Comparison of ENCODE assay signal across 9 cellular contexts in the genomic region with DNA sequence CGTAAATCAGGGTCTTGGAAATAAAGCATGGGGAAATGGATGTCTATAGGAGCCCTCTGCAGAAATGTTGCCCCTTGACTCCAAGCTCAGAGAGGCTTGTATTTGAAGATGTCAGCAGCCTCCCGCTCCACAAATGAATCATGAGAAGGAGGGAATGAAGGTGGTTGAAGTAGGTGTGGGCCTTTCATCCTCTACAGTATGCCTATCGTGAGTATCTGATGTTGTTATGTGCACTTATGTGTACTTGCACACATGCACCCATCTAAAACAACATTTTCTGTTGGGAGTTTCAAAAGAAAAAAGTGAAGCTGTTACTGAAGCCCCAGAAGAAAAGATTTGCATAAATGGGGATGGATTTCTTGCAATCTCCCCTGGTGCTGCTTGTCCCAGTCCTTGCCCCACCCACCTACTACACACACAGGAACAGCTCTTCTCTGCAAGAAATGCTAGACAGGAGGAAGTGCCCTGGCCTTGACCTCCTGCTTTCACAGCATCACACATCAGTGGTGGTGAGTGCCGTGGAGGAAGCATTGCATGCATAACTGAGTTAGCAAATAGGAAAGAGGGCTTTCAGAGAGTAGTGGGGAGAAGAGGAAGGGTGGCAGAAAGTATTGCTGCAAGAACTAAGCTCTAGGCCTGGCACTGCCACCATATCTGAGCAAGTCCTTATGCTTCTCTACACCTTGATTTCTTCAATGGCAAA.
DNase-seq lines count a peak whose midpoint lies in the region; ATAC-seq lines count a peak whose summit lies in the region.
"Had no signal": no experiment of that assay in that cellular context is flagged by ENCODE, and none has a peak within 500 bp of the region (broad histone marks: within the 10 kb centered on the region; RNA-seq: fewer than 3 reads in every experiment).

No MANE protein-coding gene starts in this region.

- intact Hi-C loops in CD4-positive, alpha-beta memory T cell (cut with micrococcal nuclease) = no loop called here
- intact Hi-C loops in left cardiac atrium (cut with DNase I) = loop anchor here in 1 of 2 donors (5.0 kb wide), 1 partner anchor 39 kb away; no protein-coding TSS in a partner anchor

- no peaks in the 10 kb centered on the region for H3K36me3 Mint-ChIP-seq in CD4-positive, alpha-beta memory T cell
- peaks cover 38% of the 10 kb centered on the region for H3K36me3 Mint-ChIP-seq in activated CD4-positive, alpha-beta T cell treated with anti-CD3 and anti-CD28 coated beads, Interleukin-2, amount 10 ng/mL, durations not matched to agents 7 days and 5 days (ENCODE audit: low read depth)

- H3K4me1 Mint-ChIP-seq in CD4-positive, alpha-beta memory T cell = peaks cover 39 to 66% (median 54%) of the 10 kb centered on the region in 4 donors
- H3K4me1 Mint-ChIP-seq in activated CD4-positive, alpha-beta T cell treated with anti-CD3 and anti-CD28 coated beads, Interleukin-2, amount 10 ng/mL, durations not matched to agents 7 days and 5 days = peaks cover 66% of the 10 kb centered on the region
- peaks cover 47% of the 10 kb centered on the region for H3K4me1 Mint-ChIP-seq in stimulated activated naive CD8-positive, alpha-beta T cell treated with anti-CD3 and anti-CD28 coated beads, Interleukin-15, amount 100 ng/mL, for 72 hours

- H3K4me3 Mint-ChIP-seq in CD4-positive, alpha-beta memory T cell = peak overlapping the region in 7 of 8 donors; percentile 3 to 70 (median 51)
- no peak overlapping the region for H3K4me3 Mint-ChIP-seq in activated CD4-positive, alpha-beta T cell treated with anti-CD3 and anti-CD28 coated beads, Interleukin-2, amount 10 ng/mL, durations not matched to agents 7 days and 5 days
- H3K4me3 Mint-ChIP-seq in stimulated activated naive CD8-positive, alpha-beta T cell treated with anti-CD3 and anti-CD28 coated beads, Interleukin-15, amount 100 ng/mL, for 72 hours = no peak overlapping the region

- no peak overlapping the region for H3K4me3 ChIP-seq in CD4-positive, alpha-beta memory T cell (ENCODE audit: low read length in 2 of 2)
- H3K4me3 ChIP-seq: tibial nerve had no signal

- no peaks in the 10 kb centered on the region for H3K27me3 ChIP-seq in CD4-positive, alpha-beta memory T cell (ENCODE audit: insufficient read depth, low read length)
- H3K27me3 ChIP-seq: tibial nerve had no signal

- POLR2A ChIA-PET in CD4-positive, alpha-beta memory T cell (lab: Charles Lee; ENCODE audit: partially characterized antibody) = interaction anchor here (0.8 to 2.8 kb wide), 14 partner anchors 19 to 171 kb away, joined by 3 to 19 read pairs (median 5); a partner anchor contains a TSS
- POLR2A ChIA-PET in activated CD4-positive, alpha-beta T cell treated with anti-CD3 and anti-CD28 coated beads, Interleukin-2, amount 10 ng/mL, durations not matched to agents 7 days and 5 days (lab: Charles Lee) = interaction anchor here (0.5 to 0.6 kb wide), 2 partner anchors 24 to 27 kb away, joined by 3 to 5 read pairs; no protein-coding TSS in a partner anchor

- no peaks in the 10 kb centered on the region for H3K27me3 Mint-ChIP-seq in CD4-positive, alpha-beta memory T cell
- H3K27me3 Mint-ChIP-seq in activated CD4-positive, alpha-beta T cell treated with anti-CD3 and anti-CD28 coated beads, Interleukin-2, amount 10 ng/mL, durations not matched to agents 7 days and 5 days = no peaks in the 10 kb centered on the region
- no peaks in the 10 kb centered on the region for H3K27me3 Mint-ChIP-seq in stimulated activated naive CD8-positive, alpha-beta T cell treated with anti-CD3 and anti-CD28 coated beads, Interleukin-15, amount 100 ng/mL, for 72 hours

- H3K4me1 ChIP-seq in CD4-positive, alpha-beta memory T cell (ENCODE audit: insufficient read depth, low read length) = peaks cover 40% of the 10 kb centered on the region

- peak overlapping the region; percentile 0 to 78 (median 24) for H3K27ac Mint-ChIP-seq in CD4-positive, alpha-beta memory T cell
- H3K27ac Mint-ChIP-seq in activated CD4-positive, alpha-beta T cell treated with anti-CD3 and anti-CD28 coated beads, Interleukin-2, amount 10 ng/mL, durations not matched to agents 7 days and 5 days = peak overlapping the region; percentile 62
- H3K27ac Mint-ChIP-seq in stimulated activated naive CD8-positive, alpha-beta T cell treated with anti-CD3 and anti-CD28 coated beads, Interleukin-15, amount 100 ng/mL, for 72 hours = no peak overlapping the region

- ATAC-seq in HG02678 (IDR thresholded peaks at IDR 0.05; ENCODE audit: unreplicated experiment) (peak; percentile 74), left cardiac atrium (peak; percentile 74 to 91), GM18520 (IDR thresholded peaks at IDR 0.05; ENCODE audit: unreplicated experiment) (no peak)
- ATAC-seq in stimulated activated naive CD8-positive, alpha-beta T cell treated with anti-CD3 and anti-CD28 coated beads, Interleukin-15, amount 100 ng/mL, for 72 hours = peak; percentile 85

- CTCF ChIA-PET in CD4-positive, alpha-beta memory T cell (lab: Charles Lee; ENCODE audit: partially characterized antibody) = interaction anchor here (1.0 to 1.8 kb wide), 2 partner anchors 9 to 171 kb away, joined by 3 to 7 read pairs; no protein-coding TSS in a partner anchor
- CTCF ChIA-PET in activated CD4-positive, alpha-beta T cell treated with anti-CD3 and anti-CD28 coated beads, Interleukin-2, amount 10 ng/mL, durations not matched to agents 7 days and 5 days (lab: Charles Lee) = interaction anchor here (0.8 to 2.0 kb wide), 6 partner anchors 10 to 155 kb away, joined by 3 to 5 read pairs (median 3); a partner anchor contains a TSS

- no peak overlapping the region for H3K27ac ChIP-seq in CD4-positive, alpha-beta memory T cell (ENCODE audit: low read depth, low read length)
- H3K27ac ChIP-seq: tibial nerve had no signal

- peak; percentile 35 to 67 (median 40) for DNase-seq in CD4-positive, alpha-beta memory T cell
- DNase-seq in activated CD4-positive, alpha-beta T cell treated with anti-CD3 and anti-CD28 coated beads, Interleukin-2, amount 10 ng/mL, durations not matched to agents 7 days and 5 days = peak; percentile 71
- peak; percentile 50 for DNase-seq in left cardiac atrium
- peak in 1 of 2 donors; percentile 34 for DNase-seq in stimulated activated naive CD8-positive, alpha-beta T cell treated with anti-CD3 and anti-CD28 coated beads, Interleukin-15, amount 100 ng/mL, for 72 hours
- no peak for DNase-seq in EL
- no peak for DNase-seq in epidermal melanocyte (ENCODE audit: insufficient read length, low spot score)

- no peaks in the 10 kb centered on the region for H3K9me3 ChIP-seq in CD4-positive, alpha-beta memory T cell (ENCODE audit: control insufficient read depth in 1 of 2, low read length in 2 of 2)
- H3K9me3 ChIP-seq: tibial nerve had no signal

- peaks cover 0 to 5% (median 3%) of the 10 kb centered on the region in 8 donors for H3K9me3 Mint-ChIP-seq in CD4-positive, alpha-beta memory T cell
- peaks cover 31% of the 10 kb centered on the region for H3K9me3 Mint-ChIP-seq in activated CD4-positive, alpha-beta T cell treated with anti-CD3 and anti-CD28 coated beads, Interleukin-2, amount 10 ng/mL, durations not matched to agents 7 days and 5 days
- H3K9me3 Mint-ChIP-seq in stimulated activated naive CD8-positive, alpha-beta T cell treated with anti-CD3 and anti-CD28 coated beads, Interleukin-15, amount 100 ng/mL, for 72 hours = peaks cover 0 to 6% of the 10 kb centered on the region in 2 donors

- H3K36me3 ChIP-seq in CD4-positive, alpha-beta memory T cell (ENCODE audit: insufficient read depth, low read length) = no peaks in the 10 kb centered on the region
- H3K36me3 ChIP-seq: tibial nerve had no signal

Comparison
In these comparisons a context has a peak if more than half of its experiments do, and no peak if none do; other contexts are left out.
1. DNase-seq: peak in CD4-positive, alpha-beta memory T cell (5 of 5), activated CD4-positive, alpha-beta T cell treated with anti-CD3 and anti-CD28 coated beads, Interleukin-2, amount 10 ng/mL, durations not matched to agents 7 days and 5 days (single experiment) and left cardiac atrium (single experiment); none in EL (single experiment) and epidermal melanocyte (single experiment).
2. H3K27ac Mint-ChIP-seq: peak in CD4-positive, alpha-beta memory T cell (7 of 7) and activated CD4-positive, alpha-beta T cell treated with anti-CD3 and anti-CD28 coated beads, Interleukin-2, amount 10 ng/mL, durations not matched to agents 7 days and 5 days (single experiment); none in stimulated activated naive CD8-positive, alpha-beta T cell treated with anti-CD3 and anti-CD28 coated beads, Interleukin-15, amount 100 ng/mL, for 72 hours (0 of 2).
3. H3K4me3 Mint-ChIP-seq: peak in CD4-positive, alpha-beta memory T cell (7 of 8); none in activated CD4-positive, alpha-beta T cell treated with anti-CD3 and anti-CD28 coated beads, Interleukin-2, amount 10 ng/mL, durations not matched to agents 7 days and 5 days (single experiment) and stimulated activated naive CD8-positive, alpha-beta T cell treated with anti-CD3 and anti-CD28 coated beads, Interleukin-15, amount 100 ng/mL, for 72 hours (0 of 2).